Comparison of ENCODE assay signal across 14 cellular contexts in the genomic region with DNA sequence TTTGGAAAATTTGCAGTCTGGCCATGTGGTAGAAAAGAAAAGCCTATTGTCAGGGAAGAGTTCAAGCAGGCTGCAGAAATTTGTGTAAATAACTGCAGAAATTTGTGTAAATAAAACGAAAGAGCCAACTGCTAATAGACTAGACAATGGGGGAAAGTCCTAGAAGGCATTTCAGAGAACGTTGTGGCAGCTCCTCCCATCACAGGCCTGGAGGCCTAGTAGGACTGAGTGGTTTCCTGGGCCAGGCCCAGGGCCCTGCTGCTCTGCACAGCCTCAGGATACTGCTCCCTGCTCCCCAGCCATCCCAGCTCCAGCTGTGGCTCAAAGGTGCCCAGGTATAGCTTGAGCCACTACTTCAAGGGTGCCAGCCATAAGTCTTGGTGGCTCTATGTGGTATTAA. TPM values are rescaled to one million over a fixed set of nuclear protein-coding genes. Genes with fewer than 3 reads are reported as not detected.
DNase-seq lines count a peak whose midpoint lies in the region; ATAC-seq and TF ChIP-seq lines count a peak whose summit lies in the region.
"Had no signal": no experiment of that assay in that cellular context is flagged by ENCODE, and none has a peak within 500 bp of the region (broad histone marks: within the 10 kb centered on the region; RNA-seq: fewer than 3 reads in every experiment).

No MANE protein-coding gene starts in this region.

- POLR2A ChIA-PET in activated CD8-positive, alpha-beta T cell treated with anti-CD3 and anti-CD28 coated beads for 36 hours (lab: Charles Lee), result no interaction called here

- TF ChIP-seq CTCF in activated CD8-positive, alpha-beta T cell treated with anti-CD3 and anti-CD28 coated beads for 36 hours (IDR thresholded peaks at IDR 0.05), result no peak

- CTCF ChIA-PET in activated CD8-positive, alpha-beta T cell treated with anti-CD3 and anti-CD28 coated beads for 36 hours (lab: Charles Lee), result interaction anchor here (1.1 kb wide), 1 partner anchor 12 kb away, joined by 4 read pairs; no protein-coding TSS in a partner anchor

- H3K36me3 Mint-ChIP-seq in T-helper 17 cell (ENCODE audit: low read depth), result peaks cover 3% of the 10 kb centered on the region
- peaks cover 42% of the 10 kb centered on the region for H3K36me3 Mint-ChIP-seq in stimulated activated effector memory CD8-positive, alpha-beta T cell treated with anti-CD3 and anti-CD28 coated beads, Interleukin-12 subunit alpha, Interleukin-12 subunit beta, amount 100 ng/mL, for 72 hours
- peaks cover 20% of the 10 kb centered on the region for H3K36me3 Mint-ChIP-seq in activated CD8-positive, alpha-beta T cell treated with anti-CD3 and anti-CD28 coated beads for 36 hours (ENCODE audit: low read depth)

- H3K4me1 Mint-ChIP-seq in T-helper 17 cell, result peaks cover 25% of the 10 kb centered on the region
- H3K4me1 Mint-ChIP-seq in stimulated activated effector memory CD8-positive, alpha-beta T cell treated with anti-CD3 and anti-CD28 coated beads, Interleukin-12 subunit alpha, Interleukin-12 subunit beta, amount 100 ng/mL, for 72 hours, result peaks cover 21% of the 10 kb centered on the region
- peaks cover 37% of the 10 kb centered on the region for H3K4me1 Mint-ChIP-seq in activated CD8-positive, alpha-beta T cell treated with anti-CD3 and anti-CD28 coated beads for 36 hours (ENCODE audit: low read depth)

- intact Hi-C loops in activated CD8-positive, alpha-beta T cell treated with anti-CD3 and anti-CD28 coated beads for 36 hours (cut with micrococcal nuclease), result no loop called here

- no peak for ATAC-seq in T-helper 17 cell
- peak; percentile 75 for ATAC-seq in left lobe of liver
- ATAC-seq in stimulated activated effector memory CD8-positive, alpha-beta T cell treated with anti-CD3 and anti-CD28 coated beads, Interleukin-12 subunit alpha, Interleukin-12 subunit beta, amount 100 ng/mL, for 72 hours, result no peak
- ATAC-seq in activated CD8-positive, alpha-beta T cell treated with anti-CD3 and anti-CD28 coated beads for 36 hours, result no peak
- ATAC-seq in HG03378 (IDR thresholded peaks at IDR 0.05; ENCODE audit: unreplicated experiment), result no peak
- no peak for ATAC-seq in HG02938 (IDR thresholded peaks at IDR 0.05; ENCODE audit: unreplicated experiment)

- no peaks in the 10 kb centered on the region for H3K9me3 Mint-ChIP-seq in stimulated activated effector memory CD8-positive, alpha-beta T cell treated with anti-CD3 and anti-CD28 coated beads, Interleukin-12 subunit alpha, Interleukin-12 subunit beta, amount 100 ng/mL, for 72 hours
- H3K9me3 Mint-ChIP-seq in activated CD8-positive, alpha-beta T cell treated with anti-CD3 and anti-CD28 coated beads for 36 hours, result no peaks in the 10 kb centered on the region

- no peaks in the 10 kb centered on the region for H3K27me3 Mint-ChIP-seq in T-helper 17 cell
- no peaks in the 10 kb centered on the region for H3K27me3 Mint-ChIP-seq in activated CD8-positive, alpha-beta T cell treated with anti-CD3 and anti-CD28 coated beads for 36 hours

- H3K27ac Mint-ChIP-seq in T-helper 17 cell, result peak overlapping the region; percentile 72
- peak overlapping the region; percentile 32 for H3K27ac Mint-ChIP-seq in stimulated activated effector memory CD8-positive, alpha-beta T cell treated with anti-CD3 and anti-CD28 coated beads, Interleukin-12 subunit alpha, Interleukin-12 subunit beta, amount 100 ng/mL, for 72 hours
- H3K27ac Mint-ChIP-seq in activated CD8-positive, alpha-beta T cell treated with anti-CD3 and anti-CD28 coated beads for 36 hours, result no peak overlapping the region

- no peak overlapping the region for H3K4me3 Mint-ChIP-seq in T-helper 17 cell
- H3K4me3 Mint-ChIP-seq in stimulated activated effector memory CD8-positive, alpha-beta T cell treated with anti-CD3 and anti-CD28 coated beads, Interleukin-12 subunit alpha, Interleukin-12 subunit beta, amount 100 ng/mL, for 72 hours, result no peak overlapping the region
- H3K4me3 Mint-ChIP-seq in activated CD8-positive, alpha-beta T cell treated with anti-CD3 and anti-CD28 coated beads for 36 hours, result no peak overlapping the region

- DNase-seq in DMS53 (lab: John Stamatoyannopoulos, UW) (peak; percentile 35), DMS53 treated with DMSO at 0.1 percent for 48 hours (lab: John Stamatoyannopoulos, UW; ENCODE audit: unreplicated experiment) (no peak), T-helper 17 cell (no peak), left lobe of liver (ENCODE audit: low spot score) (no peak)
- no peak for DNase-seq in stimulated activated effector memory CD8-positive, alpha-beta T cell treated with anti-CD3 and anti-CD28 coated beads, Interleukin-12 subunit alpha, Interleukin-12 subunit beta, amount 100 ng/mL, for 72 hours (ENCODE audit: low spot score in 2 of 2)
- no peak for DNase-seq in activated CD8-positive, alpha-beta T cell treated with anti-CD3 and anti-CD28 coated beads for 36 hours
- DNase-seq: COR-L47, NCI-H1417 treated with DMSO at 0.1 percent for 48 hours, NCI-H1930, NCI-H526 treated with DMSO at 0.1 percent for 48 hours, SHP77 treated with DMSO at 0.1 percent for 48 hours had no signal

- no peaks in the 10 kb centered on the region for H3K9me3 ChIP-seq in T-helper 17 cell (ENCODE audit: control insufficient read depth, low read length, poor library complexity, severe bottlenecking)
- H3K9me3 ChIP-seq: BLaER1 had no signal

RNA-seq across cellular contexts. Expression of gene RSBN1L, which starts 50.9 kb away (rescaled TPM):
- total RNA-seq in T-helper 17 cell (10 to 100 TPM; 19.6 to 20.6 TPM), left lobe of liver (7.4 TPM)
- 10 to 100 TPM; 16.5 to 21.9 TPM for total RNA-seq in activated CD8-positive, alpha-beta T cell treated with anti-CD3 and anti-CD28 coated beads for 36 hours

RNA-seq across cellular contexts. Expression of gene TMEM60, which starts 51.1 kb away (rescaled TPM):
- 1 to 10 TPM; 5.0 to 6.3 TPM for total RNA-seq in T-helper 17 cell
- 5.3 TPM for total RNA-seq in left lobe of liver
- total RNA-seq in activated CD8-positive, alpha-beta T cell treated with anti-CD3 and anti-CD28 coated beads for 36 hours, result 1 to 10 TPM; 8.1 to 8.6 TPM

RNA-seq across cellular contexts. Expression of gene PHTF2, which starts 51.4 kb away (rescaled TPM):
- total RNA-seq in T-helper 17 cell, result 10 to 100 TPM; 68.1 to 69.9 TPM
- total RNA-seq in left lobe of liver, result 3.3 TPM
- total RNA-seq in activated CD8-positive, alpha-beta T cell treated with anti-CD3 and anti-CD28 coated beads for 36 hours, result 10 to 100 TPM; 25.2 to 25.4 TPM
